ENCODE assay signal across 25 cellular contexts in the genomic region with DNA sequence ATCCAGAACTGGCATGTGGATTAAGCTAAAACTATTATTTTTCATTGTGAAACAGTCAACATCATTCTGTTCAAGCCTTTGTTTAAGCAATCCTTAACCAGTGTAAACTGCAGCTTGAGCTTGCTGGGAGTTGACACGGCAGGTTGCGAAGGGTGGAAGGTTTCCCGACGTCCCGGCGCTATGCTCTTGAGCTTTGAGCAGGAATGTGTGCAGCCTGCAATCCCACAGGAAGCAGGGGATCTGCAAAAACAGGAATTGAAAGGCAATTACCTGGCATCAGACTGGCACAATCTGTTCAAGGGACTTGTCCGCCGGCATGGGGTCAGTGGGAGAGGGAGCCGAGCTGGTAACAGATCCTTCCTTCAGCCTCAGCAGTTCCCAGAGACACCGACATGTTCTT.
"Had no signal": no experiment of that assay in that cellular context is flagged by ENCODE, and none has a peak within 500 bp of the region (broad histone marks: within the 10 kb centered on the region; RNA-seq: fewer than 3 reads in every experiment).

No MANE protein-coding gene starts in this region.

- H3K4me1 ChIP-seq: esophagus squamous epithelium, gastrocnemius medialis, pancreas, psoas muscle, stomach, suprapubic skin, tibial nerve had no signal

- H3K27ac ChIP-seq: coronary artery, esophagus squamous epithelium, gastrocnemius medialis, neutrophil, pancreas, psoas muscle, stomach, suprapubic skin, tibial nerve had no signal

- H3K4me3 Mint-ChIP-seq: activated T-cell treated with anti-CD3 and anti-CD28 coated beads, Interleukin-2, amount 50 U/mL, for 24 hours; activated T-helper 17 cell treated with anti-CD3 and anti-CD28 coated beads, Interleukin-2, amount 50 U/mL, for 72 hours; central memory CD8-positive, alpha-beta T cell; endodermal cell; memory B cell; natural killer cell treated with Interleukin-12 subunit alpha and Interleukin-12 subunit beta and Interleukin-15 and Interleukin-18, amount 100 ng/mL, for 72 hours; stimulated activated memory B cell treated with anti-CD40 and anti-IgM and Interleukin-4, amounts not matched to agents 10 μg/mL and 1 μg/mL and 100 μg/mL, for 72 hours; WTC11 had no signal

- ATAC-seq: activated naive CD4-positive, alpha-beta T cell treated with anti-CD3 and anti-CD28 coated beads, Interleukin-2, amount 50 U/mL, for 72 hours; activated T-helper 17 cell treated with anti-CD3 and anti-CD28 coated beads, Interleukin-2, amount 50 U/mL, for 72 hours; gastrocnemius medialis; left cardiac atrium; natural killer cell treated with Interleukin-12 subunit alpha and Interleukin-12 subunit beta and Interleukin-15 and Interleukin-18, amount 100 ng/mL, for 72 hours; pancreas; psoas muscle; right cardiac atrium; stimulated activated memory B cell treated with anti-CD40 and anti-IgM and Interleukin-4, amounts not matched to agents 10 μg/mL and 1 μg/mL and 100 μg/mL, for 72 hours; WTC11 had no signal

- H3K36me3 Mint-ChIP-seq: activated naive CD4-positive, alpha-beta T cell treated with anti-CD3 and anti-CD28 coated beads, Interleukin-2, amount 50 U/mL, for 72 hours; memory B cell; natural killer cell treated with Interleukin-12 subunit alpha and Interleukin-12 subunit beta and Interleukin-15 and Interleukin-18, amount 100 ng/mL, for 72 hours; stimulated activated memory B cell treated with anti-CD40 and anti-IgM and Interleukin-4, amounts not matched to agents 10 μg/mL and 1 μg/mL and 100 μg/mL, for 72 hours; WTC11 had no signal

- H3K36me3 ChIP-seq: esophagus squamous epithelium, gastrocnemius medialis, neutrophil, pancreas, stomach, suprapubic skin, tibial nerve had no signal

- H3K4me3 ChIP-seq: coronary artery, esophagus squamous epithelium, gastrocnemius medialis, pancreas, psoas muscle, stomach, suprapubic skin, tibial nerve had no signal

- DNase-seq: activated CD8-positive, alpha-beta memory T cell treated with anti-CD3 and anti-CD28 coated beads, Interleukin-2, amount 50 U/mL, for 4 hours; activated T-cell treated with anti-CD3 and anti-CD28 coated beads, Interleukin-2, amount 50 U/mL, for 24 hours; endodermal cell; esophagus squamous epithelium; gastrocnemius medialis; head of caudate nucleus; islet precursor cell; left cardiac atrium; pancreas; psoas muscle; right cardiac atrium; small intestine; stomach; T-helper 9 cell had no signal

- H3K4me1 Mint-ChIP-seq: activated T-helper 17 cell treated with anti-CD3 and anti-CD28 coated beads, Interleukin-2, amount 50 U/mL, for 72 hours; central memory CD8-positive, alpha-beta T cell; endodermal cell; memory B cell; stimulated activated memory B cell treated with anti-CD40 and anti-IgM and Interleukin-4, amounts not matched to agents 10 μg/mL and 1 μg/mL and 100 μg/mL, for 72 hours; WTC11 had no signal

- H3K27me3 Mint-ChIP-seq: central memory CD8-positive, alpha-beta T cell; memory B cell; natural killer cell treated with Interleukin-12 subunit alpha and Interleukin-12 subunit beta and Interleukin-15 and Interleukin-18, amount 100 ng/mL, for 72 hours; stimulated activated memory B cell treated with anti-CD40 and anti-IgM and Interleukin-4, amounts not matched to agents 10 μg/mL and 1 μg/mL and 100 μg/mL, for 72 hours had no signal

- H3K27ac Mint-ChIP-seq: activated naive CD4-positive, alpha-beta T cell treated with anti-CD3 and anti-CD28 coated beads, Interleukin-2, amount 50 U/mL, for 72 hours; activated T-cell treated with anti-CD3 and anti-CD28 coated beads, Interleukin-2, amount 50 U/mL, for 24 hours; activated T-helper 17 cell treated with anti-CD3 and anti-CD28 coated beads, Interleukin-2, amount 50 U/mL, for 72 hours; endodermal cell; memory B cell; natural killer cell treated with Interleukin-12 subunit alpha and Interleukin-12 subunit beta and Interleukin-15 and Interleukin-18, amount 100 ng/mL, for 72 hours; stimulated activated memory B cell treated with anti-CD40 and anti-IgM and Interleukin-4, amounts not matched to agents 10 μg/mL and 1 μg/mL and 100 μg/mL, for 72 hours; WTC11 had no signal

- H3K27me3 ChIP-seq: gastrocnemius medialis, neutrophil, pancreas, suprapubic skin, tibial nerve had no signal

- H3K9me3 Mint-ChIP-seq: activated naive CD4-positive, alpha-beta T cell treated with anti-CD3 and anti-CD28 coated beads, Interleukin-2, amount 50 U/mL, for 72 hours; activated T-cell treated with anti-CD3 and anti-CD28 coated beads, Interleukin-2, amount 50 U/mL, for 24 hours; activated T-helper 17 cell treated with anti-CD3 and anti-CD28 coated beads, Interleukin-2, amount 50 U/mL, for 72 hours; endodermal cell; stimulated activated memory B cell treated with anti-CD40 and anti-IgM and Interleukin-4, amounts not matched to agents 10 μg/mL and 1 μg/mL and 100 μg/mL, for 72 hours; WTC11 had no signal

- H3K9me3 ChIP-seq: esophagus squamous epithelium, gastrocnemius medialis, neutrophil, pancreas, psoas muscle, stomach, suprapubic skin, tibial nerve had no signal
